ENCODE assay signal across 10 cellular contexts in genomic region chr11:110076388-110076965, GRCh38. TPM values are rescaled to one million over a fixed set of nuclear protein-coding genes. Genes with fewer than 3 reads are reported as not detected.
DNase-seq lines count a peak whose midpoint lies in the region; ATAC-seq and TF ChIP-seq lines count a peak whose summit lies in the region.
"Had no signal": no experiment of that assay in that cellular context is flagged by ENCODE, and none has a peak within 500 bp of the region (broad histone marks: within the 10 kb centered on the region; RNA-seq: fewer than 3 reads in every experiment).

No MANE protein-coding gene starts in this region.

- peak overlapping the region in 3 of 4 donors; percentile 11 to 37 (median 29) for H3K27ac ChIP-seq in tibial nerve

- peak; percentile 25 for ATAC-seq in activated CD4-positive, alpha-beta T cell treated with anti-CD3 and anti-CD28 coated beads for 36 hours
- no peak for ATAC-seq in activated T-helper 17 cell treated with anti-CD3 and anti-CD28 coated beads, Interleukin-2, amount 50 U/mL, for 72 hours (replicated peaks)

- H3K4me3 ChIP-seq in tibial nerve: no peak overlapping the region

- H3K9me3 ChIP-seq in tibial nerve: peaks cover 0 to 7% (median 0%) of the 10 kb centered on the region in 4 donors

- no peak for TF ChIP-seq EP300 in tibial nerve (IDR thresholded peaks at IDR 0.05)

- no peak for DNase-seq in activated CD4-positive, alpha-beta T cell treated with anti-CD3 and anti-CD28 coated beads for 36 hours
- no peak for DNase-seq in activated CD4-positive, alpha-beta T cell treated with anti-CD3 and anti-CD28 coated beads, Interleukin-2, amount 10 ng/mL, durations not matched to agents 7 days and 5 days
- DNase-seq in HT-29 (ENCODE audit: low spot score): peak; percentile 11
- DNase-seq in tibial nerve (ENCODE audit: low spot score in 2 of 2): no peak
- no peak for DNase-seq in hepatic stellate cell (ENCODE audit: low spot score)
- DNase-seq in GDM1 (lab: John Stamatoyannopoulos, UW): no peak
- DNase-seq in central memory CD4-positive, alpha-beta T cell: no peak
- DNase-seq: activated T-cell treated with anti-CD3 and anti-CD28 coated beads for 4 hours, NCI-H774 had no signal

- H3K27me3 ChIP-seq in tibial nerve: no peaks in the 10 kb centered on the region

- no peak overlapping the region for H3K4me3 Mint-ChIP-seq in activated CD4-positive, alpha-beta T cell treated with anti-CD3 and anti-CD28 coated beads for 36 hours
- H3K4me3 Mint-ChIP-seq in activated CD4-positive, alpha-beta T cell treated with anti-CD3 and anti-CD28 coated beads, Interleukin-2, amount 10 ng/mL, durations not matched to agents 7 days and 5 days: no peak overlapping the region
- peak overlapping the region; percentile 3 for H3K4me3 Mint-ChIP-seq in activated T-helper 17 cell treated with anti-CD3 and anti-CD28 coated beads, Interleukin-2, amount 50 U/mL, for 72 hours

- H3K4me1 ChIP-seq in tibial nerve: peaks cover 0 to 18% (median 2%) of the 10 kb centered on the region in 4 donors

- no peak for TF ChIP-seq POLR2A in tibial nerve (IDR thresholded peaks at IDR 0.05)

- no peak overlapping the region for H3K27ac Mint-ChIP-seq in activated CD4-positive, alpha-beta T cell treated with anti-CD3 and anti-CD28 coated beads for 36 hours
- H3K27ac Mint-ChIP-seq in activated CD4-positive, alpha-beta T cell treated with anti-CD3 and anti-CD28 coated beads, Interleukin-2, amount 10 ng/mL, durations not matched to agents 7 days and 5 days: no peak overlapping the region
- peak overlapping the region; percentile 92 for H3K27ac Mint-ChIP-seq in activated T-helper 17 cell treated with anti-CD3 and anti-CD28 coated beads, Interleukin-2, amount 50 U/mL, for 72 hours

- 49 to 60% methylated on average over 7 of the region's 7 CpGs for WGBS in tibial nerve, 2 donors

- H3K36me3 Mint-ChIP-seq in activated CD4-positive, alpha-beta T cell treated with anti-CD3 and anti-CD28 coated beads for 36 hours (ENCODE audit: low read depth): no peaks in the 10 kb centered on the region
- no peaks in the 10 kb centered on the region for H3K36me3 Mint-ChIP-seq in activated CD4-positive, alpha-beta T cell treated with anti-CD3 and anti-CD28 coated beads, Interleukin-2, amount 10 ng/mL, durations not matched to agents 7 days and 5 days (ENCODE audit: low read depth)
- H3K36me3 Mint-ChIP-seq in activated T-helper 17 cell treated with anti-CD3 and anti-CD28 coated beads, Interleukin-2, amount 50 U/mL, for 72 hours (ENCODE audit: low read depth): no peaks in the 10 kb centered on the region

- peaks cover 2% of the 10 kb centered on the region for H3K9me3 Mint-ChIP-seq in activated CD4-positive, alpha-beta T cell treated with anti-CD3 and anti-CD28 coated beads for 36 hours (ENCODE audit: low read depth)
- H3K9me3 Mint-ChIP-seq in activated CD4-positive, alpha-beta T cell treated with anti-CD3 and anti-CD28 coated beads, Interleukin-2, amount 10 ng/mL, durations not matched to agents 7 days and 5 days: no peaks in the 10 kb centered on the region
- H3K9me3 Mint-ChIP-seq in activated T-helper 17 cell treated with anti-CD3 and anti-CD28 coated beads, Interleukin-2, amount 50 U/mL, for 72 hours: no peaks in the 10 kb centered on the region

- peaks cover 16% of the 10 kb centered on the region for H3K27me3 Mint-ChIP-seq in activated CD4-positive, alpha-beta T cell treated with anti-CD3 and anti-CD28 coated beads for 36 hours
- peaks cover 11% of the 10 kb centered on the region for H3K27me3 Mint-ChIP-seq in activated CD4-positive, alpha-beta T cell treated with anti-CD3 and anti-CD28 coated beads, Interleukin-2, amount 10 ng/mL, durations not matched to agents 7 days and 5 days
- H3K27me3 Mint-ChIP-seq in activated T-helper 17 cell treated with anti-CD3 and anti-CD28 coated beads, Interleukin-2, amount 50 U/mL, for 72 hours: peaks cover 18% of the 10 kb centered on the region

- POLR2A ChIA-PET in activated CD4-positive, alpha-beta T cell treated with anti-CD3 and anti-CD28 coated beads for 36 hours (lab: Charles Lee): no interaction called here
- POLR2A ChIA-PET in activated CD4-positive, alpha-beta T cell treated with anti-CD3 and anti-CD28 coated beads, Interleukin-2, amount 10 ng/mL, durations not matched to agents 7 days and 5 days (lab: Charles Lee): no interaction called here

- CTCF ChIA-PET in activated CD4-positive, alpha-beta T cell treated with anti-CD3 and anti-CD28 coated beads for 36 hours (lab: Charles Lee): interaction anchor here (2.0 kb wide), 1 partner anchor 13 kb away, joined by 4 read pairs; no protein-coding TSS in a partner anchor
- CTCF ChIA-PET in activated CD4-positive, alpha-beta T cell treated with anti-CD3 and anti-CD28 coated beads, Interleukin-2, amount 10 ng/mL, durations not matched to agents 7 days and 5 days (lab: Charles Lee): interaction anchor here (1.8 to 3.6 kb wide), 2 partner anchors 8 to 15 kb away, joined by 4 to 21 read pairs; partner anchors contain the start of gene ZC3H12C

- TF ChIP-seq CTCF in tibial nerve (IDR thresholded peaks at IDR 0.05): no peak

- no peaks in the 10 kb centered on the region for H3K36me3 ChIP-seq in tibial nerve

- intact Hi-C loops in activated CD4-positive, alpha-beta T cell treated with anti-CD3 and anti-CD28 coated beads for 36 hours (cut with DNase I, micrococcal nuclease): loop anchor here in 1 of 2 experiments (5.0 kb wide), 1 partner anchor 89 kb away; no protein-coding TSS in a partner anchor

- H3K4me1 Mint-ChIP-seq in activated CD4-positive, alpha-beta T cell treated with anti-CD3 and anti-CD28 coated beads for 36 hours: peaks cover 17% of the 10 kb centered on the region
- H3K4me1 Mint-ChIP-seq in activated CD4-positive, alpha-beta T cell treated with anti-CD3 and anti-CD28 coated beads, Interleukin-2, amount 10 ng/mL, durations not matched to agents 7 days and 5 days: peaks cover 13% of the 10 kb centered on the region
- no peaks in the 10 kb centered on the region for H3K4me1 Mint-ChIP-seq in activated T-helper 17 cell treated with anti-CD3 and anti-CD28 coated beads, Interleukin-2, amount 50 U/mL, for 72 hours

RNA-seq across cellular contexts. Expression of gene ZC3H12C, which starts 16.7 kb away (rescaled TPM):
- total RNA-seq in activated CD4-positive, alpha-beta T cell treated with anti-CD3 and anti-CD28 coated beads for 36 hours: 1 to 10 TPM; 1.6 TPM
- total RNA-seq in activated CD4-positive, alpha-beta T cell treated with anti-CD3 and anti-CD28 coated beads, Interleukin-2, amount 10 ng/mL, durations not matched to agents 7 days and 5 days: under 1 TPM; 0.40 to 0.50 TPM
- 0.43 and 0.55 TPM in 2 replicates for total RNA-seq in HT-29 (2014; rRNA removed; shearing (Covaris generic))
- total RNA-seq in activated T-helper 17 cell treated with anti-CD3 and anti-CD28 coated beads, Interleukin-2, amount 50 U/mL, for 72 hours: 1 to 10 TPM; 2.9 to 5.8 TPM
- 10 to 100 TPM; 15.9 to 26.0 (median 19.4) TPM for total RNA-seq in tibial nerve
